Comparison of ENCODE assay signal across 18 cellular contexts in the genomic region with DNA sequence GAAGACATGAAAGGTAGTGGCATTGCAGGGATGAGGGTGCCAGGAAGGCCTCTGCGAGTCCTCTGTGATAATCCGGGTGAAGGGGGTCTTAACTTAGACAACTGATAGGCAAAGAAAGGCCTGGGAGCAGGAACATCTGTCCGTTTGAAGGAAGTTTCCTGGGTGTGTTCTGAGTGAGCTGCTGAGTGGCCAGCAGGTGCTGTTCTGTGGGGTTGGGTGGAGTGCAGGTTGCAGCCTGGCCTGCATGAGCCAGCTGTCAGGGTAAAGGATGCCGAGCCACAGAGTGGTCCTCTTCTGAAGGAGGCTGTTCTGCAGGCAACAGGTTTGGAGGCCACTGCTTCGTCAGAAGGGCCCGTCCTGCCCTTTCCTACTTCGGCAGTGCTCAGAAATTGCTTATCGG.
A peak's percentile ranks its signal among the peaks of the same experiment; 100 is the strongest.
DNase-seq lines count a peak whose midpoint lies in the region; ATAC-seq, FAIRE-seq and TF ChIP-seq lines count a peak whose summit lies in the region.
"Had no signal": no experiment of that assay in that cellular context is flagged by ENCODE, and none has a peak within 500 bp of the region (broad histone marks: within the 10 kb centered on the region; RNA-seq: fewer than 3 reads in every experiment).

No MANE protein-coding gene starts in this region.

- no peaks in the 10 kb centered on the region for H3K27me3 Mint-ChIP-seq in activated CD4-positive, alpha-beta memory T cell treated with anti-CD3 and anti-CD28 coated beads, Interleukin-2, amount 10 ng/mL, durations not matched to agents 7 days and 5 days
- no peaks in the 10 kb centered on the region for H3K27me3 Mint-ChIP-seq in activated CD4-positive, alpha-beta memory T cell treated with anti-CD3 and anti-CD28 coated beads for 36 hours
- H3K27me3 Mint-ChIP-seq in activated CD8-positive, alpha-beta T cell treated with anti-CD3 and anti-CD28 coated beads for 36 hours = no peaks in the 10 kb centered on the region

- intact Hi-C loops in activated CD4-positive, alpha-beta memory T cell treated with anti-CD3 and anti-CD28 coated beads for 36 hours (cut with micrococcal nuclease) = no loop called here
- intact Hi-C loops in activated CD8-positive, alpha-beta T cell treated with anti-CD3 and anti-CD28 coated beads for 36 hours (cut with micrococcal nuclease) = no loop called here

- ATAC-seq in activated CD8-positive, alpha-beta T cell treated with anti-CD3 and anti-CD28 coated beads for 36 hours = no peak
- no peak for ATAC-seq in foreskin keratinocyte
- ATAC-seq: left cardiac atrium, PC-3 had no signal

- H3K27ac ChIP-seq in small intestine (ENCODE audit: low read depth in 1 of 2, low read length in 1 of 2) (no peak overlapping the region), foreskin keratinocyte (no peak overlapping the region)
- H3K27ac ChIP-seq: ascending aorta, parathyroid adenoma, SK-N-MC, tibial nerve had no signal

- no peaks in the 10 kb centered on the region for H3K9me3 ChIP-seq in small intestine (ENCODE audit: control insufficient read depth, low read depth)
- H3K9me3 ChIP-seq: ascending aorta, tibial nerve had no signal

- FAIRE-seq in GM19239 (lab: Jason Lieb, UNC) (peak; percentile 42), small intestine (lab: Jason Lieb, UNC) (no peak), GM12891 (lab: Jason Lieb, UNC) (no peak)
- FAIRE-seq: endometrium had no signal

- TF ChIP-seq CTCF in activated CD8-positive, alpha-beta T cell treated with anti-CD3 and anti-CD28 coated beads for 36 hours (IDR thresholded peaks at IDR 0.05) = no peak
- TF ChIP-seq CTCF in foreskin keratinocyte (conservative IDR thresholded peaks at IDR 0.05) = no peak

- WGBS in small intestine, 3 donors = 76 to 86% (median 78%) methylated on average over 8 of the region's 8 CpGs

- peaks cover 78% of the 10 kb centered on the region for H3K4me1 Mint-ChIP-seq in activated CD4-positive, alpha-beta memory T cell treated with anti-CD3 and anti-CD28 coated beads, Interleukin-2, amount 10 ng/mL, durations not matched to agents 7 days and 5 days
- H3K4me1 Mint-ChIP-seq in activated CD4-positive, alpha-beta memory T cell treated with anti-CD3 and anti-CD28 coated beads for 36 hours (ENCODE audit: low read depth) = peaks cover 61% of the 10 kb centered on the region
- peaks cover 45% of the 10 kb centered on the region for H3K4me1 Mint-ChIP-seq in activated CD8-positive, alpha-beta T cell treated with anti-CD3 and anti-CD28 coated beads for 36 hours (ENCODE audit: low read depth)

- H3K36me3 ChIP-seq in small intestine (ENCODE audit: control insufficient read depth in 2 of 2, insufficient read depth in 2 of 2, low read length in 2 of 2) = no peaks in the 10 kb centered on the region
- H3K36me3 ChIP-seq: ascending aorta, tibial nerve had no signal

- CTCF ChIA-PET in activated CD4-positive, alpha-beta memory T cell treated with anti-CD3 and anti-CD28 coated beads, Interleukin-2, amount 10 ng/mL, durations not matched to agents 7 days and 5 days (lab: Charles Lee) = interaction anchor here (1.7 kb wide), 1 partner anchor 35 kb away, joined by 3 read pairs; no protein-coding TSS in a partner anchor
- CTCF ChIA-PET in activated CD4-positive, alpha-beta memory T cell treated with anti-CD3 and anti-CD28 coated beads for 36 hours (lab: Charles Lee) = no interaction called here
- CTCF ChIA-PET in activated CD8-positive, alpha-beta T cell treated with anti-CD3 and anti-CD28 coated beads for 36 hours (lab: Charles Lee) = interaction anchor here (0.7 kb wide), 1 partner anchor 194 kb away, joined by 3 read pairs; no protein-coding TSS in a partner anchor

- H3K36me3 Mint-ChIP-seq in activated CD4-positive, alpha-beta memory T cell treated with anti-CD3 and anti-CD28 coated beads, Interleukin-2, amount 10 ng/mL, durations not matched to agents 7 days and 5 days (ENCODE audit: low read depth) = peaks cover 53% of the 10 kb centered on the region
- peaks cover 9% of the 10 kb centered on the region for H3K36me3 Mint-ChIP-seq in activated CD4-positive, alpha-beta memory T cell treated with anti-CD3 and anti-CD28 coated beads for 36 hours
- peaks cover 9% of the 10 kb centered on the region for H3K36me3 Mint-ChIP-seq in activated CD8-positive, alpha-beta T cell treated with anti-CD3 and anti-CD28 coated beads for 36 hours (ENCODE audit: low read depth)

- POLR2A ChIA-PET in activated CD4-positive, alpha-beta memory T cell treated with anti-CD3 and anti-CD28 coated beads, Interleukin-2, amount 10 ng/mL, durations not matched to agents 7 days and 5 days (lab: Charles Lee) = no interaction called here
- POLR2A ChIA-PET in activated CD4-positive, alpha-beta memory T cell treated with anti-CD3 and anti-CD28 coated beads for 36 hours (lab: Charles Lee) = no interaction called here
- POLR2A ChIA-PET in activated CD8-positive, alpha-beta T cell treated with anti-CD3 and anti-CD28 coated beads for 36 hours (lab: Charles Lee) = no interaction called here

- peak overlapping the region; percentile 59 for H3K27ac Mint-ChIP-seq in activated CD4-positive, alpha-beta memory T cell treated with anti-CD3 and anti-CD28 coated beads, Interleukin-2, amount 10 ng/mL, durations not matched to agents 7 days and 5 days
- no peak overlapping the region for H3K27ac Mint-ChIP-seq in activated CD4-positive, alpha-beta memory T cell treated with anti-CD3 and anti-CD28 coated beads for 36 hours
- H3K27ac Mint-ChIP-seq in activated CD8-positive, alpha-beta T cell treated with anti-CD3 and anti-CD28 coated beads for 36 hours = peak overlapping the region; percentile 16

- H3K9me3 Mint-ChIP-seq in activated CD4-positive, alpha-beta memory T cell treated with anti-CD3 and anti-CD28 coated beads, Interleukin-2, amount 10 ng/mL, durations not matched to agents 7 days and 5 days = peaks cover 3% of the 10 kb centered on the region
- H3K9me3 Mint-ChIP-seq in activated CD4-positive, alpha-beta memory T cell treated with anti-CD3 and anti-CD28 coated beads for 36 hours = peaks cover 5% of the 10 kb centered on the region
- H3K9me3 Mint-ChIP-seq in activated CD8-positive, alpha-beta T cell treated with anti-CD3 and anti-CD28 coated beads for 36 hours = no peaks in the 10 kb centered on the region

- H3K4me3 Mint-ChIP-seq in activated CD4-positive, alpha-beta memory T cell treated with anti-CD3 and anti-CD28 coated beads, Interleukin-2, amount 10 ng/mL, durations not matched to agents 7 days and 5 days = no peak overlapping the region
- H3K4me3 Mint-ChIP-seq in activated CD4-positive, alpha-beta memory T cell treated with anti-CD3 and anti-CD28 coated beads for 36 hours = no peak overlapping the region
- H3K4me3 Mint-ChIP-seq in activated CD8-positive, alpha-beta T cell treated with anti-CD3 and anti-CD28 coated beads for 36 hours = no peak overlapping the region

- DNase-seq in activated CD4-positive, alpha-beta memory T cell treated with anti-CD3 and anti-CD28 coated beads, Interleukin-2, amount 10 ng/mL, durations not matched to agents 7 days and 5 days = no peak
- no peak for DNase-seq in activated CD4-positive, alpha-beta memory T cell treated with anti-CD3 and anti-CD28 coated beads for 36 hours
- DNase-seq in GM19239 (ENCODE audit: insufficient read length, low spot score) (no peak), small intestine (peak; percentile 23), foreskin keratinocyte (no peak), GM12891 (ENCODE audit: insufficient read length, low spot score) (no peak), kidney tubule cell (ENCODE audit: low spot score) (no peak)
- no peak for DNase-seq in activated CD8-positive, alpha-beta T cell treated with anti-CD3 and anti-CD28 coated beads for 36 hours
- DNase-seq: activated effector memory CD4-positive, alpha-beta T cell treated with Interleukin-2 at 50 U/mL for 16 hours; left cardiac atrium; NCI-H446 had no signal

- no peaks in the 10 kb centered on the region for H3K27me3 ChIP-seq in small intestine (ENCODE audit: control insufficient read depth in 2 of 2, insufficient read depth in 2 of 2, low read length in 2 of 2)
- H3K27me3 ChIP-seq in foreskin keratinocyte = no peaks in the 10 kb centered on the region
- H3K27me3 ChIP-seq: ascending aorta, tibial nerve had no signal

- H3K4me1 ChIP-seq in small intestine (ENCODE audit: control insufficient read depth in 2 of 2, insufficient read depth in 1 of 2, low read depth in 1 of 2, low read length in 1 of 2) = peaks cover 0 to 3% of the 10 kb centered on the region in 2 donors
- no peaks in the 10 kb centered on the region for H3K4me1 ChIP-seq in foreskin keratinocyte
- H3K4me1 ChIP-seq: ascending aorta, parathyroid adenoma had no signal

- H3K4me3 ChIP-seq in small intestine (ENCODE audit: low read depth in 1 of 2, low read length in 2 of 2) = no peak overlapping the region
- H3K4me3 ChIP-seq: ascending aorta, SK-N-MC, smooth muscle cell, tibial nerve had no signal

- no peak for TF ChIP-seq POLR2A in GM12891 (IDR thresholded peaks at IDR 0.05; ENCODE audit: low read depth, low read length)

TF ChIP-seq in GM12891, 5 proteins besides CTCF, POLR2A, EP300 and RAD21:
- TF ChIP-seq POU2F2 (IDR thresholded peaks at IDR 0.05; ENCODE audit: low read depth, low read length) = no peak
- TF ChIP-seq SPI1 (IDR thresholded peaks at IDR 0.05; ENCODE audit: low read depth, low read length) = no peak
- TF ChIP-seq TAF1 (IDR thresholded peaks at IDR 0.05; ENCODE audit: low read depth, low read length) = no peak
- TF ChIP-seq PAX5 (IDR thresholded peaks at IDR 0.05; ENCODE audit: insufficient read depth, low read length, severe bottlenecking) = no peak
- no peak for TF ChIP-seq POLR2AphosphoS5 (IDR thresholded peaks at IDR 0.05; ENCODE audit: low read depth, low read length)
